In the genomic region with DNA sequence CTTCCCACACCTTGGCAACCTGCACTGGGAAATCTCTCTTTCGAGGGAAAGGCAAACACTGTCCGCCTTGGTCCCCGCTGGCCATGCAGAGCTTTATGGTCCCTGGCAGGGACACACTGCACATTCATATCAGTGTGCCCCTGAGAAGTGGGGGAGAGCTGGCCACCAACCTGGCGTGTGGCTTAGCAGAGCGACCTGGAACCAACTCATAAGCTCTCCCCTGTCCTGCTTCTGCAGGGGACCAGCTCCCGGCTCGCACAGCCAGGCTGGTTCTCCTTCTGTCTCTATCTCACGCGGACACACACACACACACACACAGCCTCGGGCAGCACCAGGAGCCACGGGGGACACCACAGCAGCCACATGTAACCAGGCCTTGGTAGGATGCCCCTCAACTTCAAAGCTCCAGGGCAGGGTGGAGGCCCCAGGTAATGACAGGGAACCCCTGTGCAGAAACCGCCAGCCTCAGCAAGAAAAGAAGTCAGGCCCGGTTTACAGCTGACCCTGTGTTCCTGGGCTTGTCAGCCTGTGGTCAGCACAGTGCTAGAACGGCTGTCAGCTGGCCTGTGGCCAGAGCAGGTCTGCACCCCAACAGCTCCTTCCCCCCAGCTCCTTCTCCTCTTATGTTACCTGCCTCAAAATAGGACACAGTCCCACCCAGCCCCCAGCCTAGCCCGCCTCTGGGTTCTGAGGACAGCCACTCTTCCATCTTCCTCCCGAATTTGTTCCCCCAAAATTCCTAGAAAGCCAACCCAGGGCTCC, we compare ENCODE assay signal across 1 cellular context.
TF ChIP-seq lines count a peak whose summit lies in the region.

No MANE protein-coding gene starts in this region.

TF ChIP-seq in GM23338, 12 proteins besides CTCF, POLR2A, EP300 and RAD21 (continued from another document):
- TF ChIP-seq, protein P1, sequence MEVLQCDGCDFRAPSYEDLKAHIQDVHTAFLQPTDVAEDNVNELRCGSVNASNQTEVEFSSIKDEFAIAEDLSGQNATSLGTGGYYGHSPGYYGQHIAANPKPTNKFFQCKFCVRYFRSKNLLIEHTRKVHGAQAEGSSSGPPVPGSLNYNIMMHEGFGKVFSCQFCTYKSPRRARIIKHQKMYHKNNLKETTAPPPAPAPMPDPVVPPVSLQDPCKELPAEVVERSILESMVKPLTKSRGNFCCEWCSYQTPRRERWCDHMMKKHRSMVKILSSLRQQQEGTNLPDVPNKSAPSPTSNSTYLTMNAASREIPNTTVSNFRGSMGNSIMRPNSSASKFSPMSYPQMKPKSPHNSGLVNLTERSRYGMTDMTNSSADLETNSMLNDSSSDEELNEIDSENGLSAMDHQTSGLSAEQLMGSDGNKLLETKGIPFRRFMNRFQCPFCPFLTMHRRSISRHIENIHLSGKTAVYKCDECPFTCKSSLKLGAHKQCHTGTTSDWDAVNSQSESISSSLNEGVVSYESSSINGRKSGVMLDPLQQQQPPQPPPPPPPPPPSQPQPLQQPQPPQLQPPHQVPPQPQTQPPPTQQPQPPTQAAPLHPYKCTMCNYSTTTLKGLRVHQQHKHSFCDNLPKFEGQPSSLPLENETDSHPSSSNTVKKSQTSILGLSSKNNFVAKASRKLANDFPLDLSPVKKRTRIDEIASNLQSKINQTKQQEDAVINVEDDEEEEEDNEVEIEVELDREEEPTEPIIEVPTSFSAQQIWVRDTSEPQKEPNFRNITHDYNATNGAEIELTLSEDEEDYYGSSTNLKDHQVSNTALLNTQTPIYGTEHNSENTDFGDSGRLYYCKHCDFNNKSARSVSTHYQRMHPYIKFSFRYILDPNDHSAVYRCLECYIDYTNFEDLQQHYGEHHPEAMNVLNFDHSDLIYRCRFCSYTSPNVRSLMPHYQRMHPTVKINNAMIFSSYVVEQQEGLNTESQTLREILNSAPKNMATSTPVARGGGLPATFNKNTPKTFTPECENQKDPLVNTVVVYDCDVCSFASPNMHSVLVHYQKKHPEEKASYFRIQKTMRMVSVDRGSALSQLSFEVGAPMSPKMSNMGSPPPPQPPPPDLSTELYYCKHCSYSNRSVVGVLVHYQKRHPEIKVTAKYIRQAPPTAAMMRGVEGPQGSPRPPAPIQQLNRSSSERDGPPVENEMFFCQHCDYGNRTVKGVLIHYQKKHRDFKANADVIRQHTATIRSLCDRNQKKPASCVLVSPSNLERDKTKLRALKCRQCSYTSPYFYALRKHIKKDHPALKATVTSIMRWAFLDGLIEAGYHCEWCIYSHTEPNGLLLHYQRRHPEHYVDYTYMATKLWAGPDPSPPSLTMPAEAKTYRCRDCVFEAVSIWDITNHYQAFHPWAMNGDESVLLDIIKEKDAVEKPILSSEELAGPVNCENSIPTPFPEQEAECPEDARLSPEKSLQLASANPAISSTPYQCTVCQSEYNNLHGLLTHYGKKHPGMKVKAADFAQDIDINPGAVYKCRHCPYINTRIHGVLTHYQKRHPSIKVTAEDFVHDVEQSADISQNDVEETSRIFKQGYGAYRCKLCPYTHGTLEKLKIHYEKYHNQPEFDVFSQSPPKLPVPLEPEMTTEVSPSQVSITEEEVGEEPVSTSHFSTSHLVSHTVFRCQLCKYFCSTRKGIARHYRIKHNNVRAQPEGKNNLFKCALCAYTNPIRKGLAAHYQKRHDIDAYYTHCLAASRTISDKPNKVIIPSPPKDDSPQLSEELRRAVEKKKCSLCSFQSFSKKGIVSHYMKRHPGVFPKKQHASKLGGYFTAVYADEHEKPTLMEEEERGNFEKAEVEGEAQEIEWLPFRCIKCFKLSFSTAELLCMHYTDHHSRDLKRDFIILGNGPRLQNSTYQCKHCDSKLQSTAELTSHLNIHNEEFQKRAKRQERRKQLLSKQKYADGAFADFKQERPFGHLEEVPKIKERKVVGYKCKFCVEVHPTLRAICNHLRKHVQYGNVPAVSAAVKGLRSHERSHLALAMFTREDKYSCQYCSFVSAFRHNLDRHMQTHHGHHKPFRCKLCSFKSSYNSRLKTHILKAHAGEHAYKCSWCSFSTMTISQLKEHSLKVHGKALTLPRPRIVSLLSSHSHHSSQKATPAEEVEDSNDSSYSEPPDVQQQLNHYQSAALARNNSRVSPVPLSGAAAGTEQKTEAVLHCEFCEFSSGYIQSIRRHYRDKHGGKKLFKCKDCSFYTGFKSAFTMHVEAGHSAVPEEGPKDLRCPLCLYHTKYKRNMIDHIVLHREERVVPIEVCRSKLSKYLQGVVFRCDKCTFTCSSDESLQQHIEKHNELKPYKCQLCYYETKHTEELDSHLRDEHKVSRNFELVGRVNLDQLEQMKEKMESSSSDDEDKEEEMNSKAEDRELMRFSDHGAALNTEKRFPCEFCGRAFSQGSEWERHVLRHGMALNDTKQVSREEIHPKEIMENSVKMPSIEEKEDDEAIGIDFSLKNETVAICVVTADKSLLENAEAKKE (CRISPR knock-in tag; IDR thresholded peaks at IDR 0.05) = no peak
- no peak for TF ChIP-seq ZNF114 (CRISPR knock-in tag; IDR thresholded peaks at IDR 0.05)
- no peak for TF ChIP-seq EZH2 (IDR thresholded peaks at IDR 0.05; ENCODE audit: low read depth, unreplicated experiment)
- no peak for TF ChIP-seq ETS1 (IDR thresholded peaks at IDR 0.05)
- no peak for TF ChIP-seq ZNF331 (CRISPR knock-in tag; IDR thresholded peaks at IDR 0.05; ENCODE audit: low read depth)
- no peak for TF ChIP-seq STAT1 (IDR thresholded peaks at IDR 0.05; ENCODE audit: unreplicated experiment)
- TF ChIP-seq CREB1 (CRISPR knock-in tag; IDR thresholded peaks at IDR 0.05; ENCODE audit: low read depth) = no peak
- TF ChIP-seq EZH2phosphoT487 (IDR thresholded peaks at IDR 0.05; ENCODE audit: unreplicated experiment) = no peak
- no peak for TF ChIP-seq NANOG (IDR thresholded peaks at IDR 0.05; ENCODE audit: borderline replicate concordance)
- no peak for TF ChIP-seq REST (IDR thresholded peaks at IDR 0.05; ENCODE audit: unreplicated experiment)
